ENCODE assay signal across 7 cellular contexts in genomic region chr17:38606646-38607611, GRCh38. TPM values are rescaled to one million over a fixed set of nuclear protein-coding genes. Genes with fewer than 3 reads are reported as not detected.
DNase-seq lines count a peak whose midpoint lies in the region; ATAC-seq lines count a peak whose summit lies in the region.

No MANE protein-coding gene starts in this region.

- H3K27me3 Mint-ChIP-seq in activated CD4-positive, alpha-beta memory T cell treated with anti-CD3 and anti-CD28 coated beads, Interleukin-2, amount 10 ng/mL, durations not matched to agents 7 days and 5 days: peaks cover 74% of the 10 kb centered on the region

- POLR2A ChIA-PET in activated CD4-positive, alpha-beta memory T cell treated with anti-CD3 and anti-CD28 coated beads, Interleukin-2, amount 10 ng/mL, durations not matched to agents 7 days and 5 days (lab: Charles Lee): no interaction called here

- H3K36me3 ChIP-seq in HUES64 (ENCODE audit: insufficient read depth, low read length) (no peaks in the 10 kb centered on the region), iPS DF 6.9 (ENCODE audit: control insufficient read depth, insufficient read depth, low read length) (no peaks in the 10 kb centered on the region)

- H3K4me1 ChIP-seq in HUES64 (ENCODE audit: insufficient read depth, low read length) (peaks cover 42% of the 10 kb centered on the region), iPS DF 6.9 (ENCODE audit: control insufficient read depth, insufficient read depth, low read length) (peaks cover 25% of the 10 kb centered on the region)

- peaks cover 2% of the 10 kb centered on the region for H3K9me3 ChIP-seq in HUES64 (ENCODE audit: insufficient read depth, low read depth, low read length)
- no peaks in the 10 kb centered on the region for H3K9me3 ChIP-seq in iPS DF 6.9 (ENCODE audit: control insufficient read depth, insufficient read depth, low read length)

- H3K4me1 Mint-ChIP-seq in activated CD4-positive, alpha-beta memory T cell treated with anti-CD3 and anti-CD28 coated beads, Interleukin-2, amount 10 ng/mL, durations not matched to agents 7 days and 5 days: peaks cover 10% of the 10 kb centered on the region
- H3K4me1 Mint-ChIP-seq in stimulated activated effector memory CD8-positive, alpha-beta T cell treated with anti-CD3 and anti-CD28 coated beads, Interleukin-12 subunit alpha, Interleukin-12 subunit beta, amount 100 ng/mL, for 72 hours: peaks cover 29% of the 10 kb centered on the region

- H3K9me3 Mint-ChIP-seq in activated CD4-positive, alpha-beta memory T cell treated with anti-CD3 and anti-CD28 coated beads, Interleukin-2, amount 10 ng/mL, durations not matched to agents 7 days and 5 days: no peaks in the 10 kb centered on the region
- H3K9me3 Mint-ChIP-seq in stimulated activated effector memory CD8-positive, alpha-beta T cell treated with anti-CD3 and anti-CD28 coated beads, Interleukin-12 subunit alpha, Interleukin-12 subunit beta, amount 100 ng/mL, for 72 hours: no peaks in the 10 kb centered on the region

- WGBS in HUES64: 23% methylated on average over 30 of the region's 30 CpGs
- WGBS in iPS DF 6.9 (ENCODE audit: insufficient coverage, insufficient read length): no CpG with 5 or more reads among the region's 30 CpGs

- peak overlapping the region; percentile 60 for H3K4me3 ChIP-seq in HUES64 (ENCODE audit: low read length)
- H3K4me3 ChIP-seq in iPS DF 6.9 (ENCODE audit: low read length): peak overlapping the region; percentile 53; the same call in 1 of the 2 replicates

- H3K36me3 Mint-ChIP-seq in activated CD4-positive, alpha-beta memory T cell treated with anti-CD3 and anti-CD28 coated beads, Interleukin-2, amount 10 ng/mL, durations not matched to agents 7 days and 5 days (ENCODE audit: low read depth): no peaks in the 10 kb centered on the region
- H3K36me3 Mint-ChIP-seq in stimulated activated effector memory CD8-positive, alpha-beta T cell treated with anti-CD3 and anti-CD28 coated beads, Interleukin-12 subunit alpha, Interleukin-12 subunit beta, amount 100 ng/mL, for 72 hours: peaks cover 5% of the 10 kb centered on the region

- CTCF ChIA-PET in activated CD4-positive, alpha-beta memory T cell treated with anti-CD3 and anti-CD28 coated beads, Interleukin-2, amount 10 ng/mL, durations not matched to agents 7 days and 5 days (lab: Charles Lee): interaction anchor here (0.9 to 4.7 kb wide), 5 partner anchors 9 to 71 kb away, joined by 3 to 42 read pairs (median 4); no protein-coding TSS in a partner anchor

- DNase-seq in activated CD4-positive, alpha-beta memory T cell treated with anti-CD3 and anti-CD28 coated beads, Interleukin-2, amount 10 ng/mL, durations not matched to agents 7 days and 5 days: no peak
- DNase-seq in iPS DF 6.9 (ENCODE audit: low read depth, low spot score) (no peak), GM19240 (ENCODE audit: insufficient read length, low spot score) (no peak)
- no peak for DNase-seq in stimulated activated effector memory CD8-positive, alpha-beta T cell treated with anti-CD3 and anti-CD28 coated beads, Interleukin-12 subunit alpha, Interleukin-12 subunit beta, amount 100 ng/mL, for 72 hours (ENCODE audit: low spot score in 2 of 2)
- no peak for DNase-seq in stimulated activated CD4-positive, alpha-beta T cell treated with anti-CD3 and anti-CD28 coated beads, Interleukin-2, amount 100 ng/mL, for 48 hours

- H3K9ac ChIP-seq in HUES64 (ENCODE audit: low read depth, low read length): 0 out of 2 replicates have a peak overlapping the region, but pooled peaks have one; percentile 62

- H3K27ac ChIP-seq in HUES64 (ENCODE audit: low read depth, low read length) (peak overlapping the region; percentile 49; the same call in 1 of the 2 replicates), iPS DF 6.9 (ENCODE audit: low read length) (no peak overlapping the region)

- peak overlapping the region; percentile 67 for H3K4me3 Mint-ChIP-seq in activated CD4-positive, alpha-beta memory T cell treated with anti-CD3 and anti-CD28 coated beads, Interleukin-2, amount 10 ng/mL, durations not matched to agents 7 days and 5 days
- peak overlapping the region; percentile 63 for H3K4me3 Mint-ChIP-seq in stimulated activated effector memory CD8-positive, alpha-beta T cell treated with anti-CD3 and anti-CD28 coated beads, Interleukin-12 subunit alpha, Interleukin-12 subunit beta, amount 100 ng/mL, for 72 hours

- H3K27ac Mint-ChIP-seq in activated CD4-positive, alpha-beta memory T cell treated with anti-CD3 and anti-CD28 coated beads, Interleukin-2, amount 10 ng/mL, durations not matched to agents 7 days and 5 days: no peak overlapping the region
- no peak overlapping the region for H3K27ac Mint-ChIP-seq in stimulated activated effector memory CD8-positive, alpha-beta T cell treated with anti-CD3 and anti-CD28 coated beads, Interleukin-12 subunit alpha, Interleukin-12 subunit beta, amount 100 ng/mL, for 72 hours

- H3K27me3 ChIP-seq in HUES64 (ENCODE audit: insufficient read depth, low read length): peaks cover 45% of the 10 kb centered on the region
- H3K27me3 ChIP-seq in iPS DF 6.9 (ENCODE audit: control insufficient read depth, insufficient read depth, low read length): peaks cover 5% of the 10 kb centered on the region; the same call in 1 of the 2 replicates

- no peak for ATAC-seq in stimulated activated effector memory CD8-positive, alpha-beta T cell treated with anti-CD3 and anti-CD28 coated beads, Interleukin-12 subunit alpha, Interleukin-12 subunit beta, amount 100 ng/mL, for 72 hours
- ATAC-seq in HG02840 (IDR thresholded peaks at IDR 0.05; ENCODE audit: low FRiP score, unreplicated experiment): no peak

RNA-seq across cellular contexts. Expression of gene SRCIN1, which starts 1.2 kb away (rescaled TPM):
- polyA plus RNA-seq in HUES64 (2013, experiment 1 of 2): 3.4 TPM
- 5.0 TPM for polyA plus RNA-seq in HUES64 (2013, experiment 2 of 2)
- total RNA-seq in activated CD4-positive, alpha-beta memory T cell treated with anti-CD3 and anti-CD28 coated beads, Interleukin-2, amount 10 ng/mL, durations not matched to agents 7 days and 5 days: under 1 TPM; 0.05 to 0.20 TPM
